In the genomic region with DNA sequence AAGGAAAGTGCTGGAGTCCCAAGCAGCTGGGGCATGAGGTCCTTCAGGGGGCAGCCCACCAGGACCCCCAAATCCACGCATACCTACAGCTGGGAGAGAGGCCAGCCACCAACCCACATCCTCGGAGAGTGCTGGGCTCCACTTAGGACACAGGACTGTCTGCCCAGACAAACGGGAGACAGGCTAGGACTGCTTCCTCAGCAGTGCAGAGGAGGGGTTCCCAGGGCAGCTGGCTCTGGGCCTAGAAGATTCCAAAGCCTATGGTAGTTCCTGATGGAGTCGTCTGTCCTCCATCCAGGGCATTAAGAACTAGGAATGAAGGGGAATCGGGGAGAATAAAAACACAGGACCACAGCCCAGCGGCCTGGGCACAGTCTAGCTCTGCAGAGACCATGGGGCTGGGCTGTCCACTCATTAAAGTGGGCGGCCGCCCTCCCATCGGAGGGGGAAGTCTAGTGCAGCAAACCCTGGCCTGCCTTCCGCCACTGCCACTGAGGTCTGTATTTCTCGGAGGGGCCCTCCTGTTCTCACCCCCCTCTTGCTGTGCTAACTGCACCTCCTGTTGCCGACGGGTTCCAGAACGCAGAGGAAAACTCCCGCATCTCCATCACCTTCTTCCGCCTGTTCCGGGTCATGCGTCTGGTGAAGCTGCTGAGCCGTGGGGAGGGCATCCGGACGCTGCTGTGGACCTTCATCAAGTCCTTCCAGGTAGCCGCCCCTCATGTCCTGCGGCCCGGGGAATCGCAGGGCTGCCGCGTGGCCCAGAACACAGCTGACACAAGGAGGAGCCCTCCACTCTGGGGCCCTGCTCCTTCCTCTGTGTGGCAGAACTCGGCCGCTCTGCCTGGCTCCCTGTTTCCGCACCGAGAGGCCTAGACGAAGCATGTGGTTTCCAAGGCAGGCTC, we compare ENCODE assay signal across 21 cellular contexts.
"Had no signal": no experiment of that assay in that cellular context is flagged by ENCODE, and none has a peak within 500 bp of the region (broad histone marks: within the 10 kb centered on the region; RNA-seq: fewer than 3 reads in every experiment).

No MANE protein-coding gene starts in this region.

- H3K27me3 ChIP-seq: adrenal gland, pancreas, tibial artery had no signal

- DNase-seq: activated CD4-positive, alpha-beta memory T cell treated with anti-CD3 and anti-CD28 coated beads for 36 hours; activated CD4-positive, CD25-positive, alpha-beta regulatory T cell treated with anti-CD3 and anti-CD28 coated beads, Interleukin-2, amount 50 U/mL, for 72 hours; activated CD8-positive, alpha-beta memory T cell treated with anti-CD3 and anti-CD28 coated beads, Interleukin-2, amount 10 ng/mL, durations not matched to agents 7 days and 5 days; activated effector memory CD4-positive, alpha-beta T cell treated with anti-CD3 and anti-CD28 coated beads, Interleukin-2, amount 50 U/mL, for 16 hours; activated T-cell treated with anti-CD3 and anti-CD28 coated beads, Interleukin-2, amount 50 U/mL, for 24 hours; central memory CD4-positive, alpha-beta T cell; cortex of kidney; effector CD4-positive, alpha-beta T cell; esophagus squamous epithelium; foreskin keratinocyte; glutamatergic neuron; naive B cell; stimulated activated CD4-positive, alpha-beta T cell treated with anti-CD3 and anti-CD28 coated beads, Interleukin-2, amount 100 ng/mL, for 48 hours; stimulated activated naive B cell treated with anti-CD40 and anti-IgM and Interleukin-4, amounts not matched to agents 10 μg/mL and 1 μg/mL and 100 μg/mL, for 72 hours; T-cell; T1000 had no signal

- H3K36me3 Mint-ChIP-seq: activated CD4-positive, alpha-beta memory T cell treated with anti-CD3 and anti-CD28 coated beads for 36 hours; activated CD8-positive, alpha-beta memory T cell treated with anti-CD3 and anti-CD28 coated beads, Interleukin-2, amount 10 ng/mL, durations not matched to agents 7 days and 5 days; activated naive CD4-positive, alpha-beta T cell treated with anti-CD3 and anti-CD28 coated beads, Interleukin-2, amount 50 U/mL, for 24 hours; naive B cell; stimulated activated naive B cell treated with anti-CD40 and anti-IgM and Interleukin-4, amounts not matched to agents 10 μg/mL and 1 μg/mL and 100 μg/mL, for 72 hours had no signal

- H3K27ac ChIP-seq: adrenal gland, esophagus squamous epithelium, foreskin keratinocyte, pancreas, tibial artery had no signal

- H3K36me3 ChIP-seq: adrenal gland, pancreas had no signal

- ATAC-seq: activated CD8-positive, alpha-beta memory T cell treated with anti-CD3 and anti-CD28 coated beads, Interleukin-2, amount 10 ng/mL, durations not matched to agents 7 days and 5 days; pancreas; stimulated activated naive B cell treated with anti-CD40 and anti-IgM and Interleukin-4, amounts not matched to agents 10 μg/mL and 1 μg/mL and 100 μg/mL, for 72 hours; T-cell had no signal

- H3K4me1 ChIP-seq: adrenal gland, esophagus squamous epithelium, foreskin keratinocyte, pancreas, tibial artery had no signal

- H3K9me3 Mint-ChIP-seq: activated CD4-positive, alpha-beta memory T cell treated with anti-CD3 and anti-CD28 coated beads for 36 hours; activated naive CD4-positive, alpha-beta T cell treated with anti-CD3 and anti-CD28 coated beads, Interleukin-2, amount 50 U/mL, for 24 hours; activated T-cell treated with anti-CD3 and anti-CD28 coated beads, Interleukin-2, amount 50 U/mL, for 24 hours; stimulated activated naive B cell treated with anti-CD40 and anti-IgM and Interleukin-4, amounts not matched to agents 10 μg/mL and 1 μg/mL and 100 μg/mL, for 72 hours; T-cell had no signal

- H3K9me3 ChIP-seq: adrenal gland, esophagus squamous epithelium, pancreas, tibial artery had no signal

- H3K4me3 ChIP-seq: adrenal gland, esophagus squamous epithelium, lung, pancreas, tibial artery had no signal

- H3K4me3 Mint-ChIP-seq: activated CD4-positive, alpha-beta memory T cell treated with anti-CD3 and anti-CD28 coated beads for 36 hours; activated CD8-positive, alpha-beta memory T cell treated with anti-CD3 and anti-CD28 coated beads, Interleukin-2, amount 10 ng/mL, durations not matched to agents 7 days and 5 days; activated naive CD4-positive, alpha-beta T cell treated with anti-CD3 and anti-CD28 coated beads, Interleukin-2, amount 50 U/mL, for 24 hours; activated T-cell treated with anti-CD3 and anti-CD28 coated beads, Interleukin-2, amount 50 U/mL, for 24 hours; stimulated activated naive B cell treated with anti-CD40 and anti-IgM and Interleukin-4, amounts not matched to agents 10 μg/mL and 1 μg/mL and 100 μg/mL, for 72 hours; T-cell had no signal

- H3K27ac Mint-ChIP-seq: activated CD4-positive, alpha-beta memory T cell treated with anti-CD3 and anti-CD28 coated beads for 36 hours; activated CD8-positive, alpha-beta memory T cell treated with anti-CD3 and anti-CD28 coated beads, Interleukin-2, amount 10 ng/mL, durations not matched to agents 7 days and 5 days; activated naive CD4-positive, alpha-beta T cell treated with anti-CD3 and anti-CD28 coated beads, Interleukin-2, amount 50 U/mL, for 24 hours; activated T-cell treated with anti-CD3 and anti-CD28 coated beads, Interleukin-2, amount 50 U/mL, for 24 hours; stimulated activated naive B cell treated with anti-CD40 and anti-IgM and Interleukin-4, amounts not matched to agents 10 μg/mL and 1 μg/mL and 100 μg/mL, for 72 hours; T-cell had no signal

- H3K4me1 Mint-ChIP-seq: activated CD8-positive, alpha-beta memory T cell treated with anti-CD3 and anti-CD28 coated beads, Interleukin-2, amount 10 ng/mL, durations not matched to agents 7 days and 5 days; activated naive CD4-positive, alpha-beta T cell treated with anti-CD3 and anti-CD28 coated beads, Interleukin-2, amount 50 U/mL, for 24 hours; naive B cell; stimulated activated naive B cell treated with anti-CD40 and anti-IgM and Interleukin-4, amounts not matched to agents 10 μg/mL and 1 μg/mL and 100 μg/mL, for 72 hours; T-cell had no signal
